18 cellular contexts compared by ENCODE assay signal in the genomic region with DNA sequence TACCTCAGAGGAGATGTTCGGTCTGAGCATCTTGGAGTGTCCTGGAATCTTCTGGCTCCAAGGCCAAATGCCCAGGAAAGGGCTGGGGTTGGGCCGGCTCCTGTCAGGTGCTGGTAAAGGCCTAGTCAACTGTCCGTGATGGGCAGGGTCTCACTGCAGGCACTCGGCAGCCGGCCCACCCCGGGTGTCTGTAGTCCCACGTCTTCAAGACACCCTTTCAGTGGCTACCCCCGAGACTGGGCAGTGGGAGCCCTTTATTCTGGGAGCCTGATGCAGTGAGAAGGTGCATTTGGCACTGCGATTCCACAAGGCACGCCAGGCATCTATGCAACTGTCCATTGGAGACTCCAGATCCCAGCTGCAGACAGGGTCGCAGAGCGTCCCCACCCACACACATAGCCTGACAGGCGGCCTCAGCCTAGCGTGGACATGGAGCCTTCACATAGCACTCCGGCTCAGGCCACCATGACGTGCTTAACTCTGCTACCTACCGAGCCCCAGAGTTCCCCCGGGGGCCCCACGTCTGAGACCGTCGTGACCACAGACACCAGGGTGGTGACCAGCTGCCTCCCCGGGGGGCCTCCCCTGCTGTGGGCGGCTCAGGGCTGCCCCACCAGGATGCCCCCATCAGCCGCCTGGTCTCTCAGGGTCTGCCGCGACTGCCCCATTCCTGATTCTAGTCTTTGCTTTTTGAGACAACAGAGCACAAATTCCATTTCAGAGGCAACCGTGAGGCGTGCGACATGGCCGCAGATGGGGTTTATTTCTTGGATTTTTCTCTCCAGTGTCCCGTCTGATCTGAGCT.
"Had no signal": no experiment of that assay in that cellular context is flagged by ENCODE, and none has a peak within 500 bp of the region (broad histone marks: within the 10 kb centered on the region; RNA-seq: fewer than 3 reads in every experiment).

No MANE protein-coding gene starts in this region.

- H3K9me3 Mint-ChIP-seq: activated CD4-positive, alpha-beta memory T cell treated with anti-CD3 and anti-CD28 coated beads, Interleukin-2, amount 10 ng/mL, durations not matched to agents 7 days and 5 days; activated CD4-positive, alpha-beta T cell treated with anti-CD3 and anti-CD28 coated beads, Interleukin-2, amount 10 ng/mL, durations not matched to agents 24 days and 14 days; activated naive CD8-positive, alpha-beta T cell treated with anti-CD3 and anti-CD28 coated beads, Interleukin-2, amount 50 U/mL, for 24 hours; activated T-helper 1 cell treated with anti-CD3 and anti-CD28 coated beads, Interleukin-12 subunit alpha, Interleukin-12 subunit beta, Interleukin-2, Interleukin-4 antibody, amounts not matched to agents 30 ng/mL and 10 ng/mL and 1 ng/mL, durations not matched to agents 14 hours and 24 hours and 36 hours; effector memory CD8-positive, alpha-beta T cell had no signal

- H3K27ac ChIP-seq: cardiac muscle cell, esophagus muscularis mucosa, ovary, prostate gland, spleen, thyroid gland had no signal

- H3K4me3 ChIP-seq: cardiac muscle cell, esophagus muscularis mucosa, ovary, prostate gland, spleen, thyroid gland had no signal

- ATAC-seq: activated CD4-positive, CD25-positive, alpha-beta regulatory T cell treated with anti-CD3 and anti-CD28 coated beads, Interleukin-2, amount 50 U/mL, for 24 hours; activated naive CD8-positive, alpha-beta T cell treated with anti-CD3 and anti-CD28 coated beads, Interleukin-2, amount 50 U/mL, for 24 hours; effector memory CD8-positive, alpha-beta T cell; left colon had no signal

- H3K36me3 ChIP-seq: cardiac muscle cell, esophagus muscularis mucosa, ovary, prostate gland, spleen, thyroid gland had no signal

- H3K4me1 Mint-ChIP-seq: activated CD4-positive, alpha-beta memory T cell treated with anti-CD3 and anti-CD28 coated beads, Interleukin-2, amount 10 ng/mL, durations not matched to agents 7 days and 5 days; activated CD4-positive, alpha-beta T cell treated with anti-CD3 and anti-CD28 coated beads, Interleukin-2, amount 10 ng/mL, durations not matched to agents 24 days and 14 days; activated naive CD8-positive, alpha-beta T cell treated with anti-CD3 and anti-CD28 coated beads, Interleukin-2, amount 50 U/mL, for 24 hours; naive B cell had no signal

- H3K4me1 ChIP-seq: esophagus muscularis mucosa, prostate gland, spleen, thyroid gland had no signal

- H3K27me3 Mint-ChIP-seq: activated CD4-positive, alpha-beta memory T cell treated with anti-CD3 and anti-CD28 coated beads, Interleukin-2, amount 10 ng/mL, durations not matched to agents 7 days and 5 days; activated CD4-positive, alpha-beta T cell treated with anti-CD3 and anti-CD28 coated beads, Interleukin-2, amount 10 ng/mL, durations not matched to agents 24 days and 14 days; activated naive CD8-positive, alpha-beta T cell treated with anti-CD3 and anti-CD28 coated beads, Interleukin-2, amount 50 U/mL, for 24 hours had no signal

- DNase-seq: activated CD4-positive, alpha-beta memory T cell treated with anti-CD3 and anti-CD28 coated beads, Interleukin-2, amount 10 ng/mL, durations not matched to agents 7 days and 5 days; activated CD4-positive, alpha-beta T cell treated with anti-CD3 and anti-CD28 coated beads, Interleukin-2, amount 10 ng/mL, durations not matched to agents 24 days and 14 days; activated gamma-delta T cell; activated naive CD4-positive, alpha-beta T cell treated with anti-CD3 and anti-CD28 coated beads, Interleukin-2, amount 50 U/mL, for 16 hours; activated naive CD8-positive, alpha-beta T cell treated with anti-CD3 and anti-CD28 coated beads, Interleukin-2, amount 50 U/mL, for 24 hours; effector memory CD8-positive, alpha-beta T cell; left colon; naive B cell; spleen; stimulated activated CD4-positive, alpha-beta T cell treated with anti-CD3 and anti-CD28 coated beads, Interleukin-4, amount 100 ng/mL, for 24 hours; stimulated activated naive CD4-positive, alpha-beta T cell treated with Interleukin-2 at 50 U/mL for 16 hours; thyroid gland had no signal

- H3K9me3 ChIP-seq: esophagus muscularis mucosa, ovary, prostate gland, spleen, thyroid gland had no signal

- H3K27ac Mint-ChIP-seq: activated CD4-positive, alpha-beta memory T cell treated with anti-CD3 and anti-CD28 coated beads, Interleukin-2, amount 10 ng/mL, durations not matched to agents 7 days and 5 days; activated CD4-positive, alpha-beta T cell treated with anti-CD3 and anti-CD28 coated beads, Interleukin-2, amount 10 ng/mL, durations not matched to agents 24 days and 14 days; activated naive CD8-positive, alpha-beta T cell treated with anti-CD3 and anti-CD28 coated beads, Interleukin-2, amount 50 U/mL, for 24 hours; activated T-helper 1 cell treated with anti-CD3 and anti-CD28 coated beads, Interleukin-12 subunit alpha, Interleukin-12 subunit beta, Interleukin-2, Interleukin-4 antibody, amounts not matched to agents 30 ng/mL and 10 ng/mL and 1 ng/mL, durations not matched to agents 14 hours and 24 hours and 36 hours; effector memory CD8-positive, alpha-beta T cell had no signal

- H3K27me3 ChIP-seq: cardiac muscle cell, ovary, thyroid gland had no signal

- H3K4me3 Mint-ChIP-seq: activated CD4-positive, alpha-beta memory T cell treated with anti-CD3 and anti-CD28 coated beads, Interleukin-2, amount 10 ng/mL, durations not matched to agents 7 days and 5 days; activated CD4-positive, alpha-beta T cell treated with anti-CD3 and anti-CD28 coated beads, Interleukin-2, amount 10 ng/mL, durations not matched to agents 24 days and 14 days; activated naive CD8-positive, alpha-beta T cell treated with anti-CD3 and anti-CD28 coated beads, Interleukin-2, amount 50 U/mL, for 24 hours; activated T-helper 1 cell treated with anti-CD3 and anti-CD28 coated beads, Interleukin-12 subunit alpha, Interleukin-12 subunit beta, Interleukin-2, Interleukin-4 antibody, amounts not matched to agents 30 ng/mL and 10 ng/mL and 1 ng/mL, durations not matched to agents 14 hours and 24 hours and 36 hours; effector memory CD8-positive, alpha-beta T cell; naive B cell had no signal

- H3K36me3 Mint-ChIP-seq: naive B cell had no signal
